In the genomic region with DNA sequence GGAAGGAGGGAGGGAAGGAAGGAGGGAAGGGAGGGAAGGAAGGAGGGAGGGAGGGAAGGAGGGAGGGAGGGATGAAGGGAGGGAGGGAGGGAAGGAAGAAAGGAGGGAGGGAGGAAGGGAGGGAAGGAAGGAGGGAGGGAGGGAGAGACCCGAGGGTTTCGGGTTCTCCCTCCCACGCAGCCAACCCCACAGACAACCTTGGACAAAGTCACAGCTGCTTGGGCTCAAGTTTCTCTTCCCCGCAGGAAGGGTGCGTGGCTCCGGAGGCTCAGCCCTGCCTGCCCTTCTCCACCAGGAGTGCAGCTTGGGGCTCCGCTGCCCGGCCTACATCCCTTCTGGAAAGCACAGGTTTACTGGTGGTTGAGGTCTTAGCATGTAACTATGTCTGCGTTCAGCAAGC, we compare ENCODE assay signal across 1 cellular context.
TF ChIP-seq lines count a peak whose summit lies in the region.

No MANE protein-coding gene starts in this region.

TF ChIP-seq in WTC11, 78 proteins besides CTCF, POLR2A, EP300 and RAD21 (continued from another document):
- TF ChIP-seq JUN (CRISPR knock-in tag; IDR thresholded peaks at IDR 0.05) (no peak), FOXJ3 (CRISPR knock-in tag; IDR thresholded peaks at IDR 0.05; ENCODE audit: borderline replicate concordance) (no peak), MXD4 (CRISPR knock-in tag; IDR thresholded peaks at IDR 0.05; ENCODE audit: borderline replicate concordance) (no peak), CBFB (CRISPR knock-in tag; IDR thresholded peaks at IDR 0.05; ENCODE audit: low read depth) (no peak), RORB (CRISPR knock-in tag; IDR thresholded peaks at IDR 0.05) (no peak), ELF4 (CRISPR knock-in tag; IDR thresholded peaks at IDR 0.05; ENCODE audit: low read depth) (no peak), IRF2 (CRISPR knock-in tag; IDR thresholded peaks at IDR 0.05; ENCODE audit: borderline replicate concordance, low read depth) (no peak), EMX1 (CRISPR knock-in tag; IDR thresholded peaks at IDR 0.05) (no peak)
- TF ChIP-seq, protein P1, sequence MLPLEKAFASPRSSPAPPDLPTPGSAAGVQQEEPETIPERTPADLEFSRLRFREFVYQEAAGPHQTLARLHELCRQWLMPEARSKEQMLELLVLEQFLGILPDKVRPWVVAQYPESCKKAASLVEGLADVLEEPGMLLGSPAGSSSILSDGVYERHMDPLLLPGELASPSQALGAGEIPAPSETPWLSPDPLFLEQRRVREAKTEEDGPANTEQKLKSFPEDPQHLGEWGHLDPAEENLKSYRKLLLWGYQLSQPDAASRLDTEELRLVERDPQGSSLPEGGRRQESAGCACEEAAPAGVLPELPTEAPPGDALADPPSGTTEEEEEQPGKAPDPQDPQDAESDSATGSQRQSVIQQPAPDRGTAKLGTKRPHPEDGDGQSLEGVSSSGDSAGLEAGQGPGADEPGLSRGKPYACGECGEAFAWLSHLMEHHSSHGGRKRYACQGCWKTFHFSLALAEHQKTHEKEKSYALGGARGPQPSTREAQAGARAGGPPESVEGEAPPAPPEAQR (CRISPR knock-in tag; IDR thresholded peaks at IDR 0.05), result no peak
- TF ChIP-seq, protein P2, sequence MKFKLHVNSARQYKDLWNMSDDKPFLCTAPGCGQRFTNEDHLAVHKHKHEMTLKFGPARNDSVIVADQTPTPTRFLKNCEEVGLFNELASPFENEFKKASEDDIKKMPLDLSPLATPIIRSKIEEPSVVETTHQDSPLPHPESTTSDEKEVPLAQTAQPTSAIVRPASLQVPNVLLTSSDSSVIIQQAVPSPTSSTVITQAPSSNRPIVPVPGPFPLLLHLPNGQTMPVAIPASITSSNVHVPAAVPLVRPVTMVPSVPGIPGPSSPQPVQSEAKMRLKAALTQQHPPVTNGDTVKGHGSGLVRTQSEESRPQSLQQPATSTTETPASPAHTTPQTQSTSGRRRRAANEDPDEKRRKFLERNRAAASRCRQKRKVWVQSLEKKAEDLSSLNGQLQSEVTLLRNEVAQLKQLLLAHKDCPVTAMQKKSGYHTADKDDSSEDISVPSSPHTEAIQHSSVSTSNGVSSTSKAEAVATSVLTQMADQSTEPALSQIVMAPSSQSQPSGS (CRISPR knock-in tag; IDR thresholded peaks at IDR 0.05; ENCODE audit: borderline replicate concordance, low read depth), result no peak
- TF ChIP-seq, protein P3, sequence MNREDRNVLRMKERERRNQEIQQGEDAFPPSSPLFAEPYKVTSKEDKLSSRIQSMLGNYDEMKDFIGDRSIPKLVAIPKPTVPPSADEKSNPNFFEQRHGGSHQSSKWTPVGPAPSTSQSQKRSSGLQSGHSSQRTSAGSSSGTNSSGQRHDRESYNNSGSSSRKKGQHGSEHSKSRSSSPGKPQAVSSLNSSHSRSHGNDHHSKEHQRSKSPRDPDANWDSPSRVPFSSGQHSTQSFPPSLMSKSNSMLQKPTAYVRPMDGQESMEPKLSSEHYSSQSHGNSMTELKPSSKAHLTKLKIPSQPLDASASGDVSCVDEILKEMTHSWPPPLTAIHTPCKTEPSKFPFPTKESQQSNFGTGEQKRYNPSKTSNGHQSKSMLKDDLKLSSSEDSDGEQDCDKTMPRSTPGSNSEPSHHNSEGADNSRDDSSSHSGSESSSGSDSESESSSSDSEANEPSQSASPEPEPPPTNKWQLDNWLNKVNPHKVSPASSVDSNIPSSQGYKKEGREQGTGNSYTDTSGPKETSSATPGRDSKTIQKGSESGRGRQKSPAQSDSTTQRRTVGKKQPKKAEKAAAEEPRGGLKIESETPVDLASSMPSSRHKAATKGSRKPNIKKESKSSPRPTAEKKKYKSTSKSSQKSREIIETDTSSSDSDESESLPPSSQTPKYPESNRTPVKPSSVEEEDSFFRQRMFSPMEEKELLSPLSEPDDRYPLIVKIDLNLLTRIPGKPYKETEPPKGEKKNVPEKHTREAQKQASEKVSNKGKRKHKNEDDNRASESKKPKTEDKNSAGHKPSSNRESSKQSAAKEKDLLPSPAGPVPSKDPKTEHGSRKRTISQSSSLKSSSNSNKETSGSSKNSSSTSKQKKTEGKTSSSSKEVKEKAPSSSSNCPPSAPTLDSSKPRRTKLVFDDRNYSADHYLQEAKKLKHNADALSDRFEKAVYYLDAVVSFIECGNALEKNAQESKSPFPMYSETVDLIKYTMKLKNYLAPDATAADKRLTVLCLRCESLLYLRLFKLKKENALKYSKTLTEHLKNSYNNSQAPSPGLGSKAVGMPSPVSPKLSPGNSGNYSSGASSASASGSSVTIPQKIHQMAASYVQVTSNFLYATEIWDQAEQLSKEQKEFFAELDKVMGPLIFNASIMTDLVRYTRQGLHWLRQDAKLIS (CRISPR knock-in tag; IDR thresholded peaks at IDR 0.05; ENCODE audit: borderline replicate concordance), result no peak
- TF ChIP-seq, protein P4, sequence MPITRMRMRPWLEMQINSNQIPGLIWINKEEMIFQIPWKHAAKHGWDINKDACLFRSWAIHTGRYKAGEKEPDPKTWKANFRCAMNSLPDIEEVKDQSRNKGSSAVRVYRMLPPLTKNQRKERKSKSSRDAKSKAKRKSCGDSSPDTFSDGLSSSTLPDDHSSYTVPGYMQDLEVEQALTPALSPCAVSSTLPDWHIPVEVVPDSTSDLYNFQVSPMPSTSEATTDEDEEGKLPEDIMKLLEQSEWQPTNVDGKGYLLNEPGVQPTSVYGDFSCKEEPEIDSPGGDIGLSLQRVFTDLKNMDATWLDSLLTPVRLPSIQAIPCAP (CRISPR knock-in tag; IDR thresholded peaks at IDR 0.05), result no peak
- TF ChIP-seq, protein P5, sequence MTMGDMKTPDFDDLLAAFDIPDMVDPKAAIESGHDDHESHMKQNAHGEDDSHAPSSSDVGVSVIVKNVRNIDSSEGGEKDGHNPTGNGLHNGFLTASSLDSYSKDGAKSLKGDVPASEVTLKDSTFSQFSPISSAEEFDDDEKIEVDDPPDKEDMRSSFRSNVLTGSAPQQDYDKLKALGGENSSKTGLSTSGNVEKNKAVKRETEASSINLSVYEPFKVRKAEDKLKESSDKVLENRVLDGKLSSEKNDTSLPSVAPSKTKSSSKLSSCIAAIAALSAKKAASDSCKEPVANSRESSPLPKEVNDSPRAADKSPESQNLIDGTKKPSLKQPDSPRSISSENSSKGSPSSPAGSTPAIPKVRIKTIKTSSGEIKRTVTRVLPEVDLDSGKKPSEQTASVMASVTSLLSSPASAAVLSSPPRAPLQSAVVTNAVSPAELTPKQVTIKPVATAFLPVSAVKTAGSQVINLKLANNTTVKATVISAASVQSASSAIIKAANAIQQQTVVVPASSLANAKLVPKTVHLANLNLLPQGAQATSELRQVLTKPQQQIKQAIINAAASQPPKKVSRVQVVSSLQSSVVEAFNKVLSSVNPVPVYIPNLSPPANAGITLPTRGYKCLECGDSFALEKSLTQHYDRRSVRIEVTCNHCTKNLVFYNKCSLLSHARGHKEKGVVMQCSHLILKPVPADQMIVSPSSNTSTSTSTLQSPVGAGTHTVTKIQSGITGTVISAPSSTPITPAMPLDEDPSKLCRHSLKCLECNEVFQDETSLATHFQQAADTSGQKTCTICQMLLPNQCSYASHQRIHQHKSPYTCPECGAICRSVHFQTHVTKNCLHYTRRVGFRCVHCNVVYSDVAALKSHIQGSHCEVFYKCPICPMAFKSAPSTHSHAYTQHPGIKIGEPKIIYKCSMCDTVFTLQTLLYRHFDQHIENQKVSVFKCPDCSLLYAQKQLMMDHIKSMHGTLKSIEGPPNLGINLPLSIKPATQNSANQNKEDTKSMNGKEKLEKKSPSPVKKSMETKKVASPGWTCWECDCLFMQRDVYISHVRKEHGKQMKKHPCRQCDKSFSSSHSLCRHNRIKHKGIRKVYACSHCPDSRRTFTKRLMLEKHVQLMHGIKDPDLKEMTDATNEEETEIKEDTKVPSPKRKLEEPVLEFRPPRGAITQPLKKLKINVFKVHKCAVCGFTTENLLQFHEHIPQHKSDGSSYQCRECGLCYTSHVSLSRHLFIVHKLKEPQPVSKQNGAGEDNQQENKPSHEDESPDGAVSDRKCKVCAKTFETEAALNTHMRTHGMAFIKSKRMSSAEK (CRISPR knock-in tag; IDR thresholded peaks at IDR 0.05; ENCODE audit: borderline replicate concordance), result no peak
- TF ChIP-seq, protein P6, sequence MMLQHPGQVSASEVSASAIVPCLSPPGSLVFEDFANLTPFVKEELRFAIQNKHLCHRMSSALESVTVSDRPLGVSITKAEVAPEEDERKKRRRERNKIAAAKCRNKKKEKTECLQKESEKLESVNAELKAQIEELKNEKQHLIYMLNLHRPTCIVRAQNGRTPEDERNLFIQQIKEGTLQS (CRISPR knock-in tag; conservative IDR thresholded peaks at IDR 0.05), result no peak
- TF ChIP-seq, protein P7, sequence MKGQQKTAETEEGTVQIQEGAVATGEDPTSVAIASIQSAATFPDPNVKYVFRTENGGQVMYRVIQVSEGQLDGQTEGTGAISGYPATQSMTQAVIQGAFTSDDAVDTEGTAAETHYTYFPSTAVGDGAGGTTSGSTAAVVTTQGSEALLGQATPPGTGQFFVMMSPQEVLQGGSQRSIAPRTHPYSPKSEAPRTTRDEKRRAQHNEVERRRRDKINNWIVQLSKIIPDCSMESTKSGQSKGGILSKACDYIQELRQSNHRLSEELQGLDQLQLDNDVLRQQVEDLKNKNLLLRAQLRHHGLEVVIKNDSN (CRISPR knock-in tag; IDR thresholded peaks at IDR 0.05), result no peak
